Comparison of ENCODE assay signal across 9 cellular contexts in the genomic region with DNA sequence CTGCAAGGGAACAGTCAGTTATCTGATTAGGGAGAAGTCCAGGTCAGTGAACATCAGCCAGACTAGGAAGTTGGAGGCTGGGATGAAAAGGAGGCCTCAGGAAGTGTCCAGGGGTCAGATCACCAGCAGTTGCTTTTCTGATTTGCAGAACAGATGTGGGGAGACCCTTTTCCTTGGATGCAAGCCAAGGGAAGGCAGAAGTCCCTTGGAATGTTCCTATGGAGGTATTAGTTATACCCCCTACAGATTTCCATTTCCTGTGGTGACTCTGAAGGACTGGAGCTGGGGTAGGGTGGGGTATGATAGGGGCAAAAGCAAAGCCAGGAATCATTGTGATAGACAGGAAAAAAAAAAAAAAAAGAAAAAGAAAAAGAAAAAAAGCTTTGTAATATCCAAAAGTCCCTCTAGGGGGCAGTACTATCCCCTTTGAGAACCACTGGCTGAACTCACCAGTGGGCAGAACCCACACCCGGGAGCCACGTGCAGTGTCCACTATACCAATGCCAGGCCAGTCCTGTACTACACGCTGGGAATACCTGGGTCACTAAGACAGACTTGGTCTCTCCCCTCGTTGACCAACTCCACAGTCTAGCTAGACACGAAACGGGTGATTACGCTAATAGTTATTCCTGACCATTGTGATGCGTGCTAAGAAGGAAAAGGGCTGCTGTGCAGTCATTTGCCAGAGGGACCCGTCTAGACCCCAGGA. TPM values are rescaled to one million over a fixed set of nuclear protein-coding genes. Genes with fewer than 3 reads are reported as not detected.
DNase-seq lines count a peak whose midpoint lies in the region; ATAC-seq and TF ChIP-seq lines count a peak whose summit lies in the region.
"Had no signal": no experiment of that assay in that cellular context is flagged by ENCODE, and none has a peak within 500 bp of the region (broad histone marks: within the 10 kb centered on the region; RNA-seq: fewer than 3 reads in every experiment).

No MANE protein-coding gene starts in this region.

- no peak overlapping the region for H2AFZ ChIP-seq in SK-N-SH (ENCODE audit: low read depth)

- H3K4me3 ChIP-seq in SK-N-SH (ENCODE audit: low read depth in 2 of 2, low read length in 1 of 2) (no peak overlapping the region), tibial nerve (no peak overlapping the region), prostate gland (no peak overlapping the region)
- no peak overlapping the region for H3K4me3 ChIP-seq in naive thymus-derived CD4-positive, alpha-beta T cell (ENCODE audit: low read length)
- H3K4me3 ChIP-seq: BLaER1 had no signal

- CTCF ChIA-PET in SK-N-SH (lab: Yijun Ruan, JAX), result interaction anchor here (0.6 to 6.5 kb wide), 26 partner anchors 9 to 303 kb away, joined by 3 to 108 read pairs (median 4); a partner anchor contains a TSS
- CTCF ChIA-PET in naive thymus-derived CD4-positive, alpha-beta T cell (lab: Charles Lee), result interaction anchor here (0.8 kb wide), 1 partner anchor 20 kb away, joined by 3 read pairs; no protein-coding TSS in a partner anchor

- intact Hi-C loops in cardiac septum (cut with DNase I), result loop anchor here (1.0 kb wide), 1 partner anchor 50 kb away; no protein-coding TSS in a partner anchor
- intact Hi-C loops in prostate gland (cut with DNase I), result no loop called here
- intact Hi-C loops in naive thymus-derived CD4-positive, alpha-beta T cell (cut with micrococcal nuclease), result loop anchor here in 1 of 2 donors (2.0 kb wide), 1 partner anchor 50 kb away; no protein-coding TSS in a partner anchor

- H3K36me3 Mint-ChIP-seq in naive thymus-derived CD4-positive, alpha-beta T cell, result no peaks in the 10 kb centered on the region

- TF ChIP-seq EP300 in SK-N-SH (IDR thresholded peaks at IDR 0.05; ENCODE audit: borderline replicate concordance in 1 of 2, low read depth in 1 of 2, low read length in 1 of 2), result no peak
- TF ChIP-seq EP300 in tibial nerve (IDR thresholded peaks at IDR 0.05), result no peak

- DNase-seq in NCI-H146 (lab: John Stamatoyannopoulos, UW) (peak; percentile 22), NCI-H146 treated with DMSO at 0.1 percent for 48 hours (lab: John Stamatoyannopoulos, UW; ENCODE audit: unreplicated experiment) (no peak), SK-N-SH (peak; percentile 74), cardiac septum (ENCODE audit: low spot score) (peak; percentile 71), tibial nerve (ENCODE audit: low spot score in 2 of 2) (no peak), prostate gland (ENCODE audit: low spot score) (no peak)
- no peak for DNase-seq in naive thymus-derived CD4-positive, alpha-beta T cell

- no peak overlapping the region for H3K9ac ChIP-seq in SK-N-SH
- H3K9ac ChIP-seq: BLaER1 had no signal

- peaks cover 17% of the 10 kb centered on the region for H3K27me3 ChIP-seq in SK-N-SH (ENCODE audit: insufficient read depth)
- peaks cover 0 to 23% of the 10 kb centered on the region in 2 donors for H3K27me3 ChIP-seq in tibial nerve
- no peaks in the 10 kb centered on the region for H3K27me3 ChIP-seq in prostate gland (replicated peaks; ENCODE audit: insufficient read depth)
- peaks cover 0 to 7% of the 10 kb centered on the region in 2 donors for H3K27me3 ChIP-seq in naive thymus-derived CD4-positive, alpha-beta T cell (ENCODE audit: control insufficient read depth in 2 of 2, insufficient read depth in 2 of 2, low read length in 2 of 2)

- H3K27ac ChIP-seq in SK-N-SH (ENCODE audit: low read depth in 2 of 2, low read length in 1 of 2) (no peak overlapping the region), tibial nerve (no peak overlapping the region), prostate gland (no peak overlapping the region)
- H3K27ac ChIP-seq in naive thymus-derived CD4-positive, alpha-beta T cell (ENCODE audit: low read depth, low read length), result no peak overlapping the region
- H3K27ac ChIP-seq: BLaER1 had no signal

- H3K27ac Mint-ChIP-seq in naive thymus-derived CD4-positive, alpha-beta T cell, result no peak overlapping the region

- H3K79me2 ChIP-seq in SK-N-SH (ENCODE audit: insufficient read depth), result no peaks in the 10 kb centered on the region

- H3K4me1 ChIP-seq in SK-N-SH (ENCODE audit: control insufficient read depth in 1 of 2, insufficient read depth in 2 of 2, low read depth in 1 of 2, low read length in 1 of 2), result peaks cover 0 to 32% of the 10 kb centered on the region in 2 experiments; a peak in 1 of 4 replicates
- peaks cover 0 to 15% (median 2%) of the 10 kb centered on the region in 4 donors for H3K4me1 ChIP-seq in tibial nerve
- no peaks in the 10 kb centered on the region for H3K4me1 ChIP-seq in prostate gland (replicated peaks)
- H3K4me1 ChIP-seq in naive thymus-derived CD4-positive, alpha-beta T cell (ENCODE audit: control insufficient read depth in 2 of 2, insufficient read depth in 2 of 2, low read length in 2 of 2), result no peaks in the 10 kb centered on the region

- POLR2A ChIA-PET in SK-N-SH (lab: Yijun Ruan, JAX), result no interaction called here
- POLR2A ChIA-PET in naive thymus-derived CD4-positive, alpha-beta T cell (lab: Charles Lee), result no interaction called here

- H3K36me3 ChIP-seq in SK-N-SH (replicated peaks in 1 of 2; ENCODE audit: control insufficient read depth in 1 of 2, insufficient read depth in 2 of 2, low read length in 1 of 2) (no peaks in the 10 kb centered on the region), tibial nerve (no peaks in the 10 kb centered on the region), prostate gland (no peaks in the 10 kb centered on the region)
- H3K36me3 ChIP-seq in naive thymus-derived CD4-positive, alpha-beta T cell (ENCODE audit: control insufficient read depth in 2 of 3, insufficient read depth in 3 of 3, low read length in 3 of 3), result no peaks in the 10 kb centered on the region
- H3K36me3 ChIP-seq: BLaER1 had no signal

- TF ChIP-seq POLR2A in tibial nerve (IDR thresholded peaks at IDR 0.05), result no peak
- TF ChIP-seq POLR2A in prostate gland (IDR thresholded peaks at IDR 0.05), result no peak

- no peak overlapping the region for H3K4me3 Mint-ChIP-seq in naive thymus-derived CD4-positive, alpha-beta T cell

- peaks cover 3 to 18% (median 14%) of the 10 kb centered on the region in 5 donors for H3K27me3 Mint-ChIP-seq in naive thymus-derived CD4-positive, alpha-beta T cell

- H3K4me1 Mint-ChIP-seq in naive thymus-derived CD4-positive, alpha-beta T cell, result peaks cover 0 to 5% (median 0%) of the 10 kb centered on the region in 7 donors

- no peaks in the 10 kb centered on the region for H4K20me1 ChIP-seq in SK-N-SH (ENCODE audit: insufficient read depth)

- ATAC-seq in HG03039 (IDR thresholded peaks at IDR 0.05; ENCODE audit: unreplicated experiment), result no peak
- no peak for ATAC-seq in naive thymus-derived CD4-positive, alpha-beta T cell

- H3F3A ChIP-seq in SK-N-SH (replicated peaks; ENCODE audit: insufficient read depth), result no peaks in the 10 kb centered on the region

- WGBS in SK-N-SH (ENCODE audit: low lambda C conversion rate), result 58% methylated on average over 9 of the region's 9 CpGs
- WGBS in tibial nerve, 2 donors, result 53 to 60% methylated on average over 9 of the region's 9 CpGs
- 65% methylated on average over 9 of the region's 9 CpGs for WGBS in prostate gland

- TF ChIP-seq CTCF in SK-N-SH (IDR thresholded peaks at IDR 0.05) (peak; percentile 73), tibial nerve (IDR thresholded peaks at IDR 0.05) (peak in 4 of 5 experiments; percentile 7 to 45 (median 18)), prostate gland (IDR thresholded peaks at IDR 0.05) (no peak)

- H3K4me2 ChIP-seq in SK-N-SH, result no peak overlapping the region
- H3K4me2 ChIP-seq: BLaER1 had no signal

- no peaks in the 10 kb centered on the region for H3K9me3 ChIP-seq in SK-N-SH
- peaks cover 0 to 13% (median 0%) of the 10 kb centered on the region in 4 donors for H3K9me3 ChIP-seq in tibial nerve
- no peaks in the 10 kb centered on the region for H3K9me3 ChIP-seq in prostate gland
- peaks cover 0 to 8% (median 0%) of the 10 kb centered on the region in 3 experiments for H3K9me3 ChIP-seq in naive thymus-derived CD4-positive, alpha-beta T cell (ENCODE audit: control insufficient read depth in 2 of 3, low read length in 3 of 3)

- H3K9me3 Mint-ChIP-seq in naive thymus-derived CD4-positive, alpha-beta T cell, result peaks cover 0 to 5% (median 0%) of the 10 kb centered on the region in 11 donors

- no peaks in the 10 kb centered on the region for H3K9me2 ChIP-seq in SK-N-SH

- peak; percentile 47 for TF ChIP-seq RAD21 in SK-N-SH (IDR thresholded peaks at IDR 0.05; ENCODE audit: low read length)

TF ChIP-seq in SK-N-SH, 30 proteins besides CTCF, POLR2A, EP300 and RAD21 (continues in another document):
- TF ChIP-seq, protein P1, sequence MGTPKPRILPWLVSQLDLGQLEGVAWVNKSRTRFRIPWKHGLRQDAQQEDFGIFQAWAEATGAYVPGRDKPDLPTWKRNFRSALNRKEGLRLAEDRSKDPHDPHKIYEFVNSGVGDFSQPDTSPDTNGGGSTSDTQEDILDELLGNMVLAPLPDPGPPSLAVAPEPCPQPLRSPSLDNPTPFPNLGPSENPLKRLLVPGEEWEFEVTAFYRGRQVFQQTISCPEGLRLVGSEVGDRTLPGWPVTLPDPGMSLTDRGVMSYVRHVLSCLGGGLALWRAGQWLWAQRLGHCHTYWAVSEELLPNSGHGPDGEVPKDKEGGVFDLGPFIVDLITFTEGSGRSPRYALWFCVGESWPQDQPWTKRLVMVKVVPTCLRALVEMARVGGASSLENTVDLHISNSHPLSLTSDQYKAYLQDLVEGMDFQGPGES (IDR thresholded peaks at IDR 0.05; ENCODE audit: low read depth, low read length), result no peak
- TF ChIP-seq, protein P2, sequence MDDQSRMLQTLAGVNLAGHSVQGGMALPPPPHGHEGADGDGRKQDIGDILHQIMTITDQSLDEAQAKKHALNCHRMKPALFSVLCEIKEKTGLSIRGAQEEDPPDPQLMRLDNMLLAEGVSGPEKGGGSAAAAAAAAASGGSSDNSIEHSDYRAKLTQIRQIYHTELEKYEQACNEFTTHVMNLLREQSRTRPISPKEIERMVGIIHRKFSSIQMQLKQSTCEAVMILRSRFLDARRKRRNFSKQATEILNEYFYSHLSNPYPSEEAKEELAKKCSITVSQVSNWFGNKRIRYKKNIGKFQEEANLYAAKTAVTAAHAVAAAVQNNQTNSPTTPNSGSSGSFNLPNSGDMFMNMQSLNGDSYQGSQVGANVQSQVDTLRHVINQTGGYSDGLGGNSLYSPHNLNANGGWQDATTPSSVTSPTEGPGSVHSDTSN (IDR thresholded peaks at IDR 0.05), result no peak
- TF ChIP-seq POLR2AphosphoS5 (IDR thresholded peaks at IDR 0.05; ENCODE audit: low read depth, low read length), result no peak
- no peak for TF ChIP-seq SMC3 (IDR thresholded peaks at IDR 0.05; ENCODE audit: low read depth, low read length)
- no peak for TF ChIP-seq CHD2 (IDR thresholded peaks at IDR 0.05; ENCODE audit: low read length, partially characterized antibody)
- no peak for TF ChIP-seq JUND (IDR thresholded peaks at IDR 0.05)
- no peak for TF ChIP-seq GATA2 (CRISPR knock-in tag; IDR thresholded peaks at IDR 0.05)

RNA-seq across cellular contexts. Expression of a gene that starts 7.4 kb away (rescaled TPM):
- 0.10 and 0.18 TPM in 2 replicates for polyA plus RNA-seq in SK-N-SH (2012; rRNA removed)
- 0.05 and 0.16 TPM in 2 replicates for polyA plus RNA-seq in SK-N-SH (2012; cell fraction: cytosol; rRNA removed)
- polyA plus RNA-seq in SK-N-SH (2012; cell fraction: nucleus; rRNA removed), result 0.67 and 0.73 TPM in 2 replicates
- total RNA-seq in cardiac septum, result 82.8 TPM
- total RNA-seq in tibial nerve, result 10 to 100 TPM in 1 of 4 donors, 1 to 10 TPM in 3; 4.2 to 12.0 (median 5.9) TPM
- 1 to 10 TPM; 5.9 to 9.4 TPM for total RNA-seq in prostate gland
- total RNA-seq in naive thymus-derived CD4-positive, alpha-beta T cell, result 10 to 100 TPM in 1 of 5 experiments, 1 to 10 TPM in 1, under 1 TPM in 3; 0.14 to 28.2 (median 0.32) TPM
- polyA plus RNA-seq in naive thymus-derived CD4-positive, alpha-beta T cell, result not detected

Comparison
In these comparisons a context has a peak if more than half of its experiments do, and no peak if none do; other contexts are left out.
1. DNase-seq: peak in NCI-H146 (single experiment), SK-N-SH (single experiment) and cardiac septum (single experiment); none in NCI-H146 treated with DMSO at 0.1 percent for 48 hours (single experiment), tibial nerve (0 of 2), prostate gland (single experiment) and naive thymus-derived CD4-positive, alpha-beta T cell (0 of 9).
2. CTCF ChIP-seq: peak in SK-N-SH (single experiment) and tibial nerve (4 of 5); none in prostate gland (0 of 4).